In the genomic region with DNA sequence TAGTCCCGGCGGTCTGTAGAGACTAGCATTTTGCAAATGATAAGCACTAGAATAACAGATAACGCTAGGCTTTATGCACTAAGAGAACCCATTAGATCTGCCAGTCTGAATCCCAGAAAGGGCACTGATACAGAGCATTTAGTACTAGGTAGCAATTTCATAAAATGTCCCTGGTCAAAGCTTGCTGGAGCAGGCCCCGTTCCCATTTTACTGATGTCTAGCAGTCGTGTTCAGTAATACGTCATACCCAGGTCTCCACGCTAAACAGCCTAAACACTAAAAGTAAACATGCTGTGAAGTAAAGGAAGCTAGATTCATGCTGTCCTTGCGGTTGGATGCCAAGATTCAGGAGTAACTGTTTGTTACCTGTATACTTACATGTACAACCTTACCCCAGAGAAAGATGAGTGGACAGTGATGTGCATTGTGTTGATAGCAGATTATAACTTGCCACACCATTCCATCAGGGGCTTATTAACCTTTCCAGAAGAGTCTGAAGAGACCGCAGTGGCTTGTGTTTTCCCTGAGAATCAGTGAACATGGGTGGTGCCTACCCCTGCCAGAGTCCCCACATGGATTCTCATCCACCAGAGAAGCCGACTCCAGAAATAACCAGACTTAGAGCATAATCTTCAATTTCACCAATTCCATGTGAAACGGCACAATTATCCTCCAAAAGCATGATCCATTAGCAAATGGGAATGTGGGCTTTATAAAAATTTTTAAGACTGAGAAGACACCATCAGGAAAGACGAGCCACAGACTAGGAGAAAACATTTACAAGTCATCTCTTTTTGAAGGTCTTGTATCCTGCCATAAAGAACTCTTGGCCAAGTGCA, we compare ENCODE assay signal across 8 cellular contexts. TPM values are rescaled to one million over a fixed set of nuclear protein-coding genes. Genes with fewer than 3 reads are reported as not detected.
DNase-seq lines count a peak whose midpoint lies in the region; TF ChIP-seq lines count a peak whose summit lies in the region.

No MANE protein-coding gene starts in this region.

- no peak for TF ChIP-seq POLR2A in breast epithelium (IDR thresholded peaks at IDR 0.05)
- no peak for TF ChIP-seq POLR2A in transverse colon (IDR thresholded peaks at IDR 0.05)

- peaks cover 93% of the 10 kb centered on the region for H3F3A ChIP-seq in PC-9 (ENCODE audit: insufficient read depth, low read depth)

- no peak overlapping the region for H3K4me2 ChIP-seq in PC-9

- 38 to 59% methylated on average over 8 to 12 of the region's 12 CpGs for WGBS in transverse colon (ENCODE audit: low coverage in 1 of 2), 2 donors

- H3K9me3 ChIP-seq in breast epithelium (no peaks in the 10 kb centered on the region), PC-9 (ENCODE audit: insufficient read depth, low read depth) (no peaks in the 10 kb centered on the region), transverse colon (no peaks in the 10 kb centered on the region)

- H3K4me1 ChIP-seq in breast epithelium = peaks cover 3 to 17% of the 10 kb centered on the region in 2 donors
- peaks cover 23% of the 10 kb centered on the region for H3K4me1 ChIP-seq in PC-9 (replicated peaks; ENCODE audit: insufficient read depth)
- peaks cover 25 to 48% (median 42%) of the 10 kb centered on the region in 4 donors for H3K4me1 ChIP-seq in transverse colon

- H3K4me3 Mint-ChIP-seq in MCF 10A (ENCODE audit: unreplicated experiment) = no peak overlapping the region

- no peaks in the 10 kb centered on the region for H3K9me3 Mint-ChIP-seq in MCF 10A (ENCODE audit: unreplicated experiment)

- peaks cover 98% of the 10 kb centered on the region for H3K36me3 Mint-ChIP-seq in MCF 10A (ENCODE audit: insufficient read depth, unreplicated experiment)

- H3K27me3 Mint-ChIP-seq in MCF 10A (ENCODE audit: insufficient read depth, unreplicated experiment) = no peaks in the 10 kb centered on the region

- intact Hi-C loops in MCF 10A (cut with micrococcal nuclease) (no loop called here), breast epithelium (cut with DNase I; ENCODE audit: low total_unique reads) (loop anchor here (10.0 kb wide), 1 partner anchor 172 kb away; a partner anchor contains a TSS), PC-9 (cut with micrococcal nuclease; ENCODE audit: unreplicated experiment) (no loop called here), transverse colon (cut with DNase I; ENCODE audit: low total_unique reads) (no loop called here)

- TF ChIP-seq EP300 in transverse colon (IDR thresholded peaks at IDR 0.05; ENCODE audit: low read depth) = no peak

- H3K36me3 ChIP-seq in breast epithelium (peaks cover 14% of the 10 kb centered on the region), PC-9 (ENCODE audit: low read depth) (peaks cover 61% of the 10 kb centered on the region), transverse colon (peaks cover 0 to 38% (median 21%) of the 10 kb centered on the region in 4 donors)

- no peaks in the 10 kb centered on the region for H3K4me1 Mint-ChIP-seq in MCF 10A (ENCODE audit: insufficient read depth, unreplicated experiment)

- H3K9me2 ChIP-seq in PC-9 (ENCODE audit: insufficient read depth) = no peaks in the 10 kb centered on the region

- H3K27ac Mint-ChIP-seq in MCF 10A (ENCODE audit: low read depth, unreplicated experiment) = no peak overlapping the region

- no peak for TF ChIP-seq CTCF in MCF 10A (IDR thresholded peaks at IDR 0.05; ENCODE audit: unreplicated experiment)
- no peak for TF ChIP-seq CTCF in breast epithelium (IDR thresholded peaks at IDR 0.05)
- TF ChIP-seq CTCF in PC-9 (conservative IDR thresholded peaks at IDR 0.05) = no peak
- no peak for TF ChIP-seq CTCF in transverse colon (IDR thresholded peaks at IDR 0.05)

- no peak overlapping the region for H3K4me3 ChIP-seq in breast epithelium
- no peak overlapping the region for H3K4me3 ChIP-seq in PC-9
- H3K4me3 ChIP-seq in transverse colon = no peak overlapping the region

- DNase-seq in MCF 10A (ENCODE audit: unreplicated experiment) = peak; percentile 57
- DNase-seq in breast epithelium (ENCODE audit: low spot score in 2 of 2) = no peak
- peak in 1 of 2 experiments; percentile 74 for DNase-seq in PC-9
- peak; percentile 77 for DNase-seq in cerebellar cortex (ENCODE audit: low spot score)
- DNase-seq in transverse colon = no peak
- DNase-seq in activated effector memory CD4-positive, alpha-beta T cell treated with Interleukin-2 at 50 U/mL for 16 hours = no peak
- no peak for DNase-seq in dedifferentiated amniotic fluid mesenchymal stem cell (ENCODE audit: extremely low spot score)
- no peak for DNase-seq in SKM-1 (lab: John Stamatoyannopoulos, UW; ENCODE audit: unreplicated experiment)

- peaks cover 57% of the 10 kb centered on the region for H4K20me1 ChIP-seq in PC-9 (ENCODE audit: insufficient read depth)

- POLR2A ChIA-PET in MCF 10A (lab: Yijun Ruan, JAX) (interaction anchor here (0.6 to 4.4 kb wide), 6 partner anchors 44 to 392 kb away, joined by 3 to 42 read pairs (median 4); a partner anchor contains a TSS), PC-9 (lab: Charles Lee; ENCODE audit: unreplicated experiment) (interaction anchor here (0.5 to 0.6 kb wide), 2 partner anchors 180 to 376 kb away, joined by 3 to 4 read pairs; no protein-coding TSS in a partner anchor)

- H3K27me3 ChIP-seq in breast epithelium (no peaks in the 10 kb centered on the region), PC-9 (ENCODE audit: insufficient read depth, low read depth) (no peaks in the 10 kb centered on the region), transverse colon (no peaks in the 10 kb centered on the region)

- BruUV-seq in MCF 10A (replicated peaks; lab: Mats Ljungman, UMichigan) (no TSS peak), PC-9 (replicated peaks; lab: Mats Ljungman, UMichigan) (no TSS peak)

- in situ Hi-C loops in transverse colon (cut with MboI; ENCODE audit: low pct_ligation_motif_present in 1 of 4, low pct_unique_long_range_greater_than_20kb in 1 of 4, low sequenced_read_pairs in 3 of 4) = loop anchor here in 1 of 4 donors (25.0 kb wide), 1 partner anchor 370 kb away; a partner anchor contains a TSS

- H3K79me2 ChIP-seq in PC-9 (ENCODE audit: low read depth) = peaks cover 64% of the 10 kb centered on the region

- H2AFZ ChIP-seq in PC-9 = no peak overlapping the region

- CTCF ChIA-PET in MCF 10A (lab: Yijun Ruan, JAX) = no interaction called here
- CTCF ChIA-PET in PC-9 (lab: Charles Lee) = no interaction called here

- H3K27ac ChIP-seq in breast epithelium (no peak overlapping the region), PC-9 (peak overlapping the region; percentile 39), transverse colon (peak overlapping the region; percentile 17 to 96 (median 43))

RNA-seq across cellular contexts. Expression of a gene that starts 3.4 kb away (rescaled TPM):
- total RNA-seq in MCF 10A (2022) = 2,096 and 2,306 TPM in 2 replicates
- total RNA-seq in breast epithelium = 1,000 to 10,000 TPM; 5,709 to 7,550 (median 5,876) TPM
- 1,702 and 2,282 TPM in 2 replicates for total RNA-seq in PC-9 (2021)
- total RNA-seq in transverse colon = 1,000 to 10,000 TPM; 1,601 to 4,774 (median 2,823) TPM

RNA-seq across cellular contexts. Expression of a gene that starts 5.4 kb away (rescaled TPM):
- 3,716 and 3,819 TPM in 2 replicates for total RNA-seq in MCF 10A (2022)
- 1,000 to 10,000 TPM; 3,591 to 5,468 (median 4,346) TPM for total RNA-seq in breast epithelium
- 2,360 and 3,865 TPM in 2 replicates for total RNA-seq in PC-9 (2021)
- 1,000 to 10,000 TPM; 1,219 to 2,956 (median 2,884) TPM for total RNA-seq in transverse colon

RNA-seq across cellular contexts. Expression of a gene that starts 18.8 kb away (rescaled TPM):
- total RNA-seq in MCF 10A (2022) = 1.5 and 3.6 TPM in 2 replicates
- total RNA-seq in breast epithelium = 1 to 10 TPM; 4.3 to 7.0 (median 4.6) TPM
- 5.1 and 5.3 TPM in 2 replicates for total RNA-seq in PC-9 (2021)
- total RNA-seq in transverse colon = 1 to 10 TPM in 2 of 4 donors, under 1 TPM in 1, not detected in 1; 1.00 to 4.0 (median 3.2) TPM

RNA-seq across cellular contexts. Expression of a gene that starts 19.7 kb away (rescaled TPM):
- total RNA-seq in MCF 10A (2022) (not detected in 2 replicates), breast epithelium (100 to 1,000 TPM; 164 to 389 (median 199) TPM), PC-9 (2021) (4.8 and 6.7 TPM in 2 replicates), transverse colon (100 to 1,000 TPM; 425 to 562 (median 519) TPM)

RNA-seq across cellular contexts. Expression of a gene that starts 35.0 kb away (rescaled TPM):
- total RNA-seq in MCF 10A (2022) (not detected in 2 replicates), breast epithelium (10 to 100 TPM; 17.3 to 40.2 (median 34.7) TPM), PC-9 (2021) (0.75 and 0.96 TPM in 2 replicates), transverse colon (100 to 1,000 TPM in 1 of 4 donors, 10 to 100 TPM in 3; 26.2 to 119 (median 57.4) TPM)

Comparison
In these comparisons a context has a peak if more than half of its experiments do, and no peak if none do; other contexts are left out.
1. DNase-seq: peak in MCF 10A (single experiment) and cerebellar cortex (single experiment); none in breast epithelium (0 of 2), transverse colon (single experiment), activated effector memory CD4-positive, alpha-beta T cell treated with Interleukin-2 at 50 U/mL for 16 hours (single experiment), dedifferentiated amniotic fluid mesenchymal stem cell (single experiment) and SKM-1 (single experiment).
2. H3K27ac ChIP-seq: peak in PC-9 (single experiment) and transverse colon (4 of 4); none in breast epithelium (0 of 2).